1 cellular context compared by ENCODE assay signal in genomic region chr7:134200970-134201369, GRCh38.
TF ChIP-seq lines count a peak whose summit lies in the region.

No MANE protein-coding gene starts in this region.

TF ChIP-seq in K562, 482 proteins besides CTCF, POLR2A, EP300 and RAD21 (continued from another document):
- TF ChIP-seq, protein P1, sequence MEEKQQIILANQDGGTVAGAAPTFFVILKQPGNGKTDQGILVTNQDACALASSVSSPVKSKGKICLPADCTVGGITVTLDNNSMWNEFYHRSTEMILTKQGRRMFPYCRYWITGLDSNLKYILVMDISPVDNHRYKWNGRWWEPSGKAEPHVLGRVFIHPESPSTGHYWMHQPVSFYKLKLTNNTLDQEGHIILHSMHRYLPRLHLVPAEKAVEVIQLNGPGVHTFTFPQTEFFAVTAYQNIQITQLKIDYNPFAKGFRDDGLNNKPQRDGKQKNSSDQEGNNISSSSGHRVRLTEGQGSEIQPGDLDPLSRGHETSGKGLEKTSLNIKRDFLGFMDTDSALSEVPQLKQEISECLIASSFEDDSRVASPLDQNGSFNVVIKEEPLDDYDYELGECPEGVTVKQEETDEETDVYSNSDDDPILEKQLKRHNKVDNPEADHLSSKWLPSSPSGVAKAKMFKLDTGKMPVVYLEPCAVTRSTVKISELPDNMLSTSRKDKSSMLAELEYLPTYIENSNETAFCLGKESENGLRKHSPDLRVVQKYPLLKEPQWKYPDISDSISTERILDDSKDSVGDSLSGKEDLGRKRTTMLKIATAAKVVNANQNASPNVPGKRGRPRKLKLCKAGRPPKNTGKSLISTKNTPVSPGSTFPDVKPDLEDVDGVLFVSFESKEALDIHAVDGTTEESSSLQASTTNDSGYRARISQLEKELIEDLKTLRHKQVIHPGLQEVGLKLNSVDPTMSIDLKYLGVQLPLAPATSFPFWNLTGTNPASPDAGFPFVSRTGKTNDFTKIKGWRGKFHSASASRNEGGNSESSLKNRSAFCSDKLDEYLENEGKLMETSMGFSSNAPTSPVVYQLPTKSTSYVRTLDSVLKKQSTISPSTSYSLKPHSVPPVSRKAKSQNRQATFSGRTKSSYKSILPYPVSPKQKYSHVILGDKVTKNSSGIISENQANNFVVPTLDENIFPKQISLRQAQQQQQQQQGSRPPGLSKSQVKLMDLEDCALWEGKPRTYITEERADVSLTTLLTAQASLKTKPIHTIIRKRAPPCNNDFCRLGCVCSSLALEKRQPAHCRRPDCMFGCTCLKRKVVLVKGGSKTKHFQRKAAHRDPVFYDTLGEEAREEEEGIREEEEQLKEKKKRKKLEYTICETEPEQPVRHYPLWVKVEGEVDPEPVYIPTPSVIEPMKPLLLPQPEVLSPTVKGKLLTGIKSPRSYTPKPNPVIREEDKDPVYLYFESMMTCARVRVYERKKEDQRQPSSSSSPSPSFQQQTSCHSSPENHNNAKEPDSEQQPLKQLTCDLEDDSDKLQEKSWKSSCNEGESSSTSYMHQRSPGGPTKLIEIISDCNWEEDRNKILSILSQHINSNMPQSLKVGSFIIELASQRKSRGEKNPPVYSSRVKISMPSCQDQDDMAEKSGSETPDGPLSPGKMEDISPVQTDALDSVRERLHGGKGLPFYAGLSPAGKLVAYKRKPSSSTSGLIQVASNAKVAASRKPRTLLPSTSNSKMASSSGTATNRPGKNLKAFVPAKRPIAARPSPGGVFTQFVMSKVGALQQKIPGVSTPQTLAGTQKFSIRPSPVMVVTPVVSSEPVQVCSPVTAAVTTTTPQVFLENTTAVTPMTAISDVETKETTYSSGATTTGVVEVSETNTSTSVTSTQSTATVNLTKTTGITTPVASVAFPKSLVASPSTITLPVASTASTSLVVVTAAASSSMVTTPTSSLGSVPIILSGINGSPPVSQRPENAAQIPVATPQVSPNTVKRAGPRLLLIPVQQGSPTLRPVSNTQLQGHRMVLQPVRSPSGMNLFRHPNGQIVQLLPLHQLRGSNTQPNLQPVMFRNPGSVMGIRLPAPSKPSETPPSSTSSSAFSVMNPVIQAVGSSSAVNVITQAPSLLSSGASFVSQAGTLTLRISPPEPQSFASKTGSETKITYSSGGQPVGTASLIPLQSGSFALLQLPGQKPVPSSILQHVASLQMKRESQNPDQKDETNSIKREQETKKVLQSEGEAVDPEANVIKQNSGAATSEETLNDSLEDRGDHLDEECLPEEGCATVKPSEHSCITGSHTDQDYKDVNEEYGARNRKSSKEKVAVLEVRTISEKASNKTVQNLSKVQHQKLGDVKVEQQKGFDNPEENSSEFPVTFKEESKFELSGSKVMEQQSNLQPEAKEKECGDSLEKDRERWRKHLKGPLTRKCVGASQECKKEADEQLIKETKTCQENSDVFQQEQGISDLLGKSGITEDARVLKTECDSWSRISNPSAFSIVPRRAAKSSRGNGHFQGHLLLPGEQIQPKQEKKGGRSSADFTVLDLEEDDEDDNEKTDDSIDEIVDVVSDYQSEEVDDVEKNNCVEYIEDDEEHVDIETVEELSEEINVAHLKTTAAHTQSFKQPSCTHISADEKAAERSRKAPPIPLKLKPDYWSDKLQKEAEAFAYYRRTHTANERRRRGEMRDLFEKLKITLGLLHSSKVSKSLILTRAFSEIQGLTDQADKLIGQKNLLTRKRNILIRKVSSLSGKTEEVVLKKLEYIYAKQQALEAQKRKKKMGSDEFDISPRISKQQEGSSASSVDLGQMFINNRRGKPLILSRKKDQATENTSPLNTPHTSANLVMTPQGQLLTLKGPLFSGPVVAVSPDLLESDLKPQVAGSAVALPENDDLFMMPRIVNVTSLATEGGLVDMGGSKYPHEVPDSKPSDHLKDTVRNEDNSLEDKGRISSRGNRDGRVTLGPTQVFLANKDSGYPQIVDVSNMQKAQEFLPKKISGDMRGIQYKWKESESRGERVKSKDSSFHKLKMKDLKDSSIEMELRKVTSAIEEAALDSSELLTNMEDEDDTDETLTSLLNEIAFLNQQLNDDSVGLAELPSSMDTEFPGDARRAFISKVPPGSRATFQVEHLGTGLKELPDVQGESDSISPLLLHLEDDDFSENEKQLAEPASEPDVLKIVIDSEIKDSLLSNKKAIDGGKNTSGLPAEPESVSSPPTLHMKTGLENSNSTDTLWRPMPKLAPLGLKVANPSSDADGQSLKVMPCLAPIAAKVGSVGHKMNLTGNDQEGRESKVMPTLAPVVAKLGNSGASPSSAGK (IDR thresholded peaks at IDR 0.05), result no peak
- no peak for TF ChIP-seq TCF3 (CRISPR knock-in tag; IDR thresholded peaks at IDR 0.05)
- no peak for TF ChIP-seq ZC3H8 (IDR thresholded peaks at IDR 0.05)
- no peak for TF ChIP-seq E2F8 (IDR thresholded peaks at IDR 0.05; ENCODE audit: low read depth, partially characterized antibody)
- peak; percentile 2; the same call in 1 of the 2 replicates for TF ChIP-seq NFIC (IDR thresholded peaks at IDR 0.05)
- TF ChIP-seq HNRNPK (IDR thresholded peaks at IDR 0.05; ENCODE audit: low read depth, low read length, poor library complexity, severe bottlenecking), result no peak
- TF ChIP-seq E2F6 (IDR thresholded peaks at IDR 0.05; ENCODE audit: borderline replicate concordance in 1 of 2, extremely low read depth in 1 of 2, insufficient read depth in 1 of 2, insufficient read length in 1 of 2, low read depth in 1 of 2, low read length in 1 of 2, poor library complexity in 1 of 2, severe bottlenecking in 1 of 2), result peak in 1 of 2 experiments; percentile 28
- TF ChIP-seq TRIM24 (IDR thresholded peaks at IDR 0.05), result no peak
- no peak for TF ChIP-seq ZNF134 (CRISPR knock-in tag; conservative IDR thresholded peaks at IDR 0.05)
- TF ChIP-seq GATAD2A (IDR thresholded peaks at IDR 0.05), result no peak
- TF ChIP-seq DACH1 (IDR thresholded peaks at IDR 0.05; ENCODE audit: partially characterized antibody), result peak; percentile 26
- TF ChIP-seq, protein P2, sequence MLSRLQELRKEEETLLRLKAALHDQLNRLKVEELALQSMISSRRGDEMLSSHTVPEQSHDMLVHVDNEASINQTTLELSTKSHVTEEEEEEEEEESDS (CRISPR knock-in tag; IDR thresholded peaks at IDR 0.05), result no peak
- TF ChIP-seq POLR2AphosphoS2 (IDR thresholded peaks at IDR 0.05; ENCODE audit: low read length), result no peak
- TF ChIP-seq PBX2 (CRISPR knock-in tag; IDR thresholded peaks at IDR 0.05; ENCODE audit: low read depth), result no peak
- TF ChIP-seq PBX2 (tag; conservative IDR thresholded peaks at IDR 0.05; ENCODE audit: low read depth), result no peak
- no peak for TF ChIP-seq SRSF7 (optimal IDR thresholded peaks at IDR 0.05; ENCODE audit: low read depth, low read length)
